8 cellular contexts compared by ENCODE assay signal in the genomic region with DNA sequence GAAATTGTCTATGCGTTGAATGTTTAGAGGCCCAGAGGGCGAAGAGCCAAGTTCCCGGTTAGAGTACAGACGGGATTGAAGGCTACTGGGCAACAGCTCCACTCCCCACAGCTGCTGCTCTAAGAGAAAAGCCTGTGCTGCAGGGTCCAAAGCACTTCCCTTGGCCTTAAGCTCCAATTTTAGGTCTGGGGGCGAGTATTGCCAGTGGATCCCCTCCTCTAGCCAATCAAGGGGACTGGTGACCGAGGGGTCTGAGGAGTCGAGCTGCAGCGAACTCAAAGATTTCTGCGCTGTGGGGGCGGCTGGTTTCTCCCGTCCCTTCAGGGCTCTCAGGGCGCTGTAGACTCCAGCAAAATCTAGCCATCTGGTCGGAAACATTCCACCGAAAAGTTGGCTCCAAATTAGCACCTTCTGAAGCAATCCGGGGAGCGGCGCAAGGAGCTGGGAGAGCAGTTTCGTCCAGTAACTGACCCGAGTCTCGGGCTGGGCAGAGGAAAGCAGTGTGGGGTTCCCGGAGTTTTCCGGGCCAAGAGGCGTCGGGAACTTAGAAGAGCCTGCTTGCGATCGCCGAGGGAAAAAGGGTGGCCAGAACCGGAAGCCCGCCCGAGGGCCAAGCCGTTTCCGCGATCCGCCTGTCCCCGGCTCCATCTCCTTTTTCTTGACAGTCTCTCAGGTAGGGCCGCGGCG. TPM values are rescaled to one million over a fixed set of nuclear protein-coding genes. Genes with fewer than 3 reads are reported as not detected.
DNase-seq lines count a peak whose midpoint lies in the region; ATAC-seq and TF ChIP-seq lines count a peak whose summit lies in the region.

No MANE protein-coding gene starts in this region.

- H3K27ac ChIP-seq in 22Rv1 (peak overlapping the region; percentile 91), neutrophil (peak overlapping the region; percentile 98)

- no peaks in the 10 kb centered on the region for H3K27me3 Mint-ChIP-seq in activated T-helper 2 cell treated with anti-CD3 and anti-CD28 coated beads, Interferon-gamma antibody, Interleukin-2, Interleukin-4, amounts not matched to agents 10 μg/mL and 5 μg/mL and 100 μg/mL, durations not matched to agents 14 hours and 24 hours and 36 hours (ENCODE audit: low read depth)

- H3K4me1 Mint-ChIP-seq in activated T-helper 2 cell treated with anti-CD3 and anti-CD28 coated beads, Interferon-gamma antibody, Interleukin-2, Interleukin-4, amounts not matched to agents 10 μg/mL and 5 μg/mL and 100 μg/mL, durations not matched to agents 14 hours and 24 hours and 36 hours (ENCODE audit: low read depth): peaks cover 11% of the 10 kb centered on the region

- peak overlapping the region; percentile 98 for H3K4me3 Mint-ChIP-seq in activated T-helper 2 cell treated with anti-CD3 and anti-CD28 coated beads, Interferon-gamma antibody, Interleukin-2, Interleukin-4, amounts not matched to agents 10 μg/mL and 5 μg/mL and 100 μg/mL, durations not matched to agents 14 hours and 24 hours and 36 hours (ENCODE audit: low read depth)

- peak overlapping the region; percentile 98 for H3K27ac Mint-ChIP-seq in activated T-helper 2 cell treated with anti-CD3 and anti-CD28 coated beads, Interferon-gamma antibody, Interleukin-2, Interleukin-4, amounts not matched to agents 10 μg/mL and 5 μg/mL and 100 μg/mL, durations not matched to agents 14 hours and 24 hours and 36 hours

- H3K36me3 Mint-ChIP-seq in activated T-helper 2 cell treated with anti-CD3 and anti-CD28 coated beads, Interferon-gamma antibody, Interleukin-2, Interleukin-4, amounts not matched to agents 10 μg/mL and 5 μg/mL and 100 μg/mL, durations not matched to agents 14 hours and 24 hours and 36 hours (ENCODE audit: low read depth): peaks cover 59% of the 10 kb centered on the region

- H3K9me3 ChIP-seq in neutrophil: no peaks in the 10 kb centered on the region

- TF ChIP-seq CTCF in 22Rv1 (IDR thresholded peaks at IDR 0.05) (no peak), neutrophil (IDR thresholded peaks at IDR 0.05) (no peak)

- DNase-seq in ELR (ENCODE audit: low read depth): peak; percentile 56
- peak; percentile 41 for DNase-seq in NAMALWA (ENCODE audit: low spot score)
- no peak for DNase-seq in activated T-helper 2 cell treated with anti-CD3 and anti-CD28 coated beads, Interferon-gamma antibody, Interleukin-2, Interleukin-4, amounts not matched to agents 10 μg/mL and 5 μg/mL and 100 μg/mL, durations not matched to agents 14 hours and 24 hours and 36 hours (ENCODE audit: low spot score)
- peak; percentile 11 for DNase-seq in foreskin melanocyte
- no peak for DNase-seq in retina

- peak; percentile 23 for ATAC-seq in HG02571 (IDR thresholded peaks at IDR 0.05; ENCODE audit: unreplicated experiment)

- intact Hi-C loops in activated T-helper 2 cell treated with anti-CD3 and anti-CD28 coated beads, Interferon-gamma antibody, Interleukin-2, Interleukin-4, amounts not matched to agents 10 μg/mL and 5 μg/mL and 100 μg/mL, durations not matched to agents 14 hours and 24 hours and 36 hours (cut with micrococcal nuclease): loop anchor here (1.0 to 10.0 kb wide), 4 partner anchors 49 to 794 kb away; a partner anchor contains a TSS

- peak overlapping the region; percentile 89 to 94 for H3K4me3 ChIP-seq in neutrophil (ENCODE audit: low read depth in 1 of 2, low read length in 1 of 2)

- H3K4me1 ChIP-seq in neutrophil (ENCODE audit: control insufficient read depth in 1 of 2, insufficient read depth in 1 of 2, low read depth in 1 of 2, low read length in 1 of 2): peaks cover 45 to 65% of the 10 kb centered on the region in 2 experiments

- H3K9me3 Mint-ChIP-seq in activated T-helper 2 cell treated with anti-CD3 and anti-CD28 coated beads, Interferon-gamma antibody, Interleukin-2, Interleukin-4, amounts not matched to agents 10 μg/mL and 5 μg/mL and 100 μg/mL, durations not matched to agents 14 hours and 24 hours and 36 hours: no peaks in the 10 kb centered on the region

- H3K36me3 ChIP-seq in neutrophil: peaks cover 7% of the 10 kb centered on the region

- H3K27me3 ChIP-seq in neutrophil: no peaks in the 10 kb centered on the region

RNA-seq across cellular contexts. Expression of a gene that starts 0.7 kb away (rescaled TPM):
- 63.4 and 64.3 TPM in 2 replicates for total RNA-seq in activated T-helper 2 cell treated with anti-CD3 and anti-CD28 coated beads, Interferon-gamma antibody, Interleukin-2, Interleukin-4, amounts not matched to agents 10 μg/mL and 5 μg/mL and 100 μg/mL, durations not matched to agents 14 hours and 24 hours and 36 hours

RNA-seq across cellular contexts. Expression of a gene that starts 51.2 kb away (rescaled TPM):
- total RNA-seq in activated T-helper 2 cell treated with anti-CD3 and anti-CD28 coated beads, Interferon-gamma antibody, Interleukin-2, Interleukin-4, amounts not matched to agents 10 μg/mL and 5 μg/mL and 100 μg/mL, durations not matched to agents 14 hours and 24 hours and 36 hours: 0.52 and 1.9 TPM in 2 replicates

Comparison
In these comparisons a context has a peak if more than half of its experiments do, and no peak if none do; other contexts are left out.
1. DNase-seq: peak in ELR (single experiment), NAMALWA (single experiment) and foreskin melanocyte (single experiment); none in activated T-helper 2 cell treated with anti-CD3 and anti-CD28 coated beads, Interferon-gamma antibody, Interleukin-2, Interleukin-4, amounts not matched to agents 10 μg/mL and 5 μg/mL and 100 μg/mL, durations not matched to agents 14 hours and 24 hours and 36 hours (single experiment) and retina (single experiment).